In genomic region chr22:45960477-45961386, GRCh38 we compare ENCODE assay signal across 18 cellular contexts. TPM values are rescaled to one million over a fixed set of nuclear protein-coding genes. Genes with fewer than 3 reads are reported as not detected.
"Had no signal": no experiment of that assay in that cellular context is flagged by ENCODE, and none has a peak within 500 bp of the region (broad histone marks: within the 10 kb centered on the region; RNA-seq: fewer than 3 reads in every experiment).

No MANE protein-coding gene starts in this region.

- H3K27me3 Mint-ChIP-seq: natural killer cell treated with Interleukin-12 subunit alpha and Interleukin-12 subunit beta and Interleukin-15 and Interleukin-18, amount 100 ng/mL, for 72 hours had no signal

- H3K36me3 ChIP-seq: left ventricle myocardium inferior, right atrium auricular region, tibial nerve, vagina had no signal

- H3K9me3 Mint-ChIP-seq: natural killer cell treated with Interleukin-12 subunit alpha and Interleukin-12 subunit beta and Interleukin-15 and Interleukin-18, amount 100 ng/mL, for 72 hours had no signal

- H3K4me3 ChIP-seq: dorsolateral prefrontal cortex, left ventricle myocardium inferior, right atrium auricular region, tibial nerve, vagina had no signal

- H3K27ac Mint-ChIP-seq: natural killer cell treated with Interleukin-12 subunit alpha and Interleukin-12 subunit beta and Interleukin-15 and Interleukin-18, amount 100 ng/mL, for 72 hours had no signal

- DNase-seq: activated CD4-positive, alpha-beta T cell treated with anti-CD3 and anti-CD28 coated beads, Interleukin-2, amount 50 U/mL, for 4 hours; activated CD4-positive, CD25-positive, alpha-beta regulatory T cell treated with anti-CD3 and anti-CD28 coated beads, Interleukin-2, amount 50 U/mL, for 72 hours; activated naive CD4-positive, alpha-beta T cell treated with Interleukin-2 at 50 U/mL for 16 hours; activated T-cell treated with anti-CD3 and anti-CD28 coated beads for 4 hours; aorta; dorsolateral prefrontal cortex; left ventricle myocardium inferior; occipital lobe; small intestine; stimulated activated CD4-positive, alpha-beta T cell treated with anti-CD3 and anti-CD28 coated beads, Interleukin-4, amount 100 ng/mL, for 24 hours; stimulated activated naive CD4-positive, alpha-beta T cell treated with Interleukin-2 at 50 U/mL for 16 hours; substantia nigra; T-helper 9 cell had no signal

- H3K27me3 ChIP-seq: right atrium auricular region, vagina had no signal

- H3K36me3 Mint-ChIP-seq: natural killer cell treated with Interleukin-12 subunit alpha and Interleukin-12 subunit beta and Interleukin-15 and Interleukin-18, amount 100 ng/mL, for 72 hours had no signal

- ATAC-seq: natural killer cell treated with Interleukin-12 subunit alpha and Interleukin-12 subunit beta and Interleukin-15 and Interleukin-18, amount 100 ng/mL, for 72 hours had no signal

- H3K4me3 Mint-ChIP-seq: natural killer cell treated with Interleukin-12 subunit alpha and Interleukin-12 subunit beta and Interleukin-15 and Interleukin-18, amount 100 ng/mL, for 72 hours had no signal

RNA-seq across cellular contexts. Expression of gene WNT7B, which starts 16.2 kb away (rescaled TPM):
- total RNA-seq: aorta; left ventricle myocardium inferior; natural killer cell treated with Interleukin-12 subunit alpha and Interleukin-12 subunit beta and Interleukin-15 and Interleukin-18, amount 100 ng/mL, for 72 hours; posterior vena cava; tibial nerve had no signal
